6 cellular contexts compared by ENCODE assay signal in genomic region chr14:70398280-70398679, GRCh38. TPM values are rescaled to one million over a fixed set of nuclear protein-coding genes. Genes with fewer than 3 reads are reported as not detected.
"Had no signal": no experiment of that assay in that cellular context is flagged by ENCODE, and none has a peak within 500 bp of the region (broad histone marks: within the 10 kb centered on the region; RNA-seq: fewer than 3 reads in every experiment).

No MANE protein-coding gene starts in this region.

- ATAC-seq: HCT116 had no signal

- H3K9me3 ChIP-seq: HAP-1 had no signal

- DNase-seq: HFFc6, KBM-7 had no signal

- H3K36me3 ChIP-seq: HAP-1 had no signal

- H3K27ac ChIP-seq: HL-60 had no signal

- H2AFZ ChIP-seq: GM23338 had no signal

- H3K4me2 ChIP-seq: GM23338 had no signal

- H3K4me3 ChIP-seq: GM23338, HAP-1 had no signal

RNA-seq across cellular contexts. Expression of gene ADAM21, which starts 53.7 kb away (rescaled TPM):
- total RNA-seq: GM23338 had no signal
- polyA plus RNA-seq: GM23338 had no signal
